ENCODE assay signal across 15 cellular contexts in the genomic region with DNA sequence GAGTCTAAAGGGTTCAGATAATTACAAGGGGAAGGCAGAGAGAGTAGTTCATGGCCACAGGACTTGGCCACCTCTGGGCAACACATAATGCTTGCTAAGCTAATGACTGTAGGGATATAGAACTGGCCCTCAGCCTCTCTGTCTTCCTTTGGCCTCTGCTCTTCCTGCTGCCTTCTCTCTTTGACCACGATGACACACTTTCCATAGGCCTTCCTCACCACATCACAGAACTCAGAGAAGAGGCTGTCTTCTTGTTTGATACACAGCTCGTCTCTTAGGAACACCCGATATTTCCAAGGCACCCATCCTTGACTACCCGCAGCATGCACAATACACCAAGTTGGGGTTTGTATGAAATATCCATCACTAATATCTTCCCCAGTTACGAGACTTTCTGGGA. TPM values are rescaled to one million over a fixed set of nuclear protein-coding genes. Genes with fewer than 3 reads are reported as not detected.
"Had no signal": no experiment of that assay in that cellular context is flagged by ENCODE, and none has a peak within 500 bp of the region (broad histone marks: within the 10 kb centered on the region; RNA-seq: fewer than 3 reads in every experiment).

No MANE protein-coding gene starts in this region.

RNA-seq across cellular contexts. Expression of a gene that starts 23.2 kb away (rescaled TPM):
- total RNA-seq: activated naive CD4-positive, alpha-beta T cell treated with anti-CD3 and anti-CD28 coated beads for 36 hours; activated naive CD8-positive, alpha-beta T cell treated with anti-CD3 and anti-CD28 coated beads for 36 hours; activated naive CD8-positive, alpha-beta T cell treated with anti-CD3 and anti-CD28 coated beads, Interleukin-2, amount 10 ng/mL, durations not matched to agents 7 days and 5 days; activated T-cell treated with anti-CD3 and anti-CD28 coated beads, Interleukin-2, amount 50 U/mL, for 4 hours; activated T-cell treated with anti-CD3 and anti-CD28 coated beads, Interleukin-2, amount 50 U/mL, for 72 hours; activated T-helper 1 cell treated with anti-CD3 and anti-CD28 coated beads, Interleukin-12 subunit alpha, Interleukin-12 subunit beta, Interleukin-2, Interleukin-4 antibody, amounts not matched to agents 30 ng/mL and 10 ng/mL and 1 ng/mL, durations not matched to agents 14 hours and 24 hours and 36 hours; activated T-helper 2 cell treated with anti-CD3 and anti-CD28 coated beads, Interferon-gamma antibody, Interleukin-2, Interleukin-4, amounts not matched to agents 10 μg/mL and 5 μg/mL and 100 μg/mL, durations not matched to agents 14 hours and 24 hours and 36 hours; aorta; ascending aorta; astrocyte; body of pancreas; breast epithelium; cardiac muscle cell; cerebellum; chondrocyte had no signal

RNA-seq across cellular contexts. Expression of a gene that starts 25.2 kb away (rescaled TPM):
- total RNA-seq: ascending aorta had no signal

RNA-seq across cellular contexts. Expression of a gene that starts 36.7 kb away (rescaled TPM):
- total RNA-seq: activated naive CD4-positive, alpha-beta T cell treated with anti-CD3 and anti-CD28 coated beads for 36 hours; activated naive CD8-positive, alpha-beta T cell treated with anti-CD3 and anti-CD28 coated beads for 36 hours; activated naive CD8-positive, alpha-beta T cell treated with anti-CD3 and anti-CD28 coated beads, Interleukin-2, amount 10 ng/mL, durations not matched to agents 7 days and 5 days; activated T-cell treated with anti-CD3 and anti-CD28 coated beads, Interleukin-2, amount 50 U/mL, for 4 hours; activated T-helper 1 cell treated with anti-CD3 and anti-CD28 coated beads, Interleukin-12 subunit alpha, Interleukin-12 subunit beta, Interleukin-2, Interleukin-4 antibody, amounts not matched to agents 30 ng/mL and 10 ng/mL and 1 ng/mL, durations not matched to agents 14 hours and 24 hours and 36 hours; activated T-helper 2 cell treated with anti-CD3 and anti-CD28 coated beads, Interferon-gamma antibody, Interleukin-2, Interleukin-4, amounts not matched to agents 10 μg/mL and 5 μg/mL and 100 μg/mL, durations not matched to agents 14 hours and 24 hours and 36 hours; ascending aorta; body of pancreas had no signal
